8 cellular contexts compared by ENCODE assay signal in the genomic region with DNA sequence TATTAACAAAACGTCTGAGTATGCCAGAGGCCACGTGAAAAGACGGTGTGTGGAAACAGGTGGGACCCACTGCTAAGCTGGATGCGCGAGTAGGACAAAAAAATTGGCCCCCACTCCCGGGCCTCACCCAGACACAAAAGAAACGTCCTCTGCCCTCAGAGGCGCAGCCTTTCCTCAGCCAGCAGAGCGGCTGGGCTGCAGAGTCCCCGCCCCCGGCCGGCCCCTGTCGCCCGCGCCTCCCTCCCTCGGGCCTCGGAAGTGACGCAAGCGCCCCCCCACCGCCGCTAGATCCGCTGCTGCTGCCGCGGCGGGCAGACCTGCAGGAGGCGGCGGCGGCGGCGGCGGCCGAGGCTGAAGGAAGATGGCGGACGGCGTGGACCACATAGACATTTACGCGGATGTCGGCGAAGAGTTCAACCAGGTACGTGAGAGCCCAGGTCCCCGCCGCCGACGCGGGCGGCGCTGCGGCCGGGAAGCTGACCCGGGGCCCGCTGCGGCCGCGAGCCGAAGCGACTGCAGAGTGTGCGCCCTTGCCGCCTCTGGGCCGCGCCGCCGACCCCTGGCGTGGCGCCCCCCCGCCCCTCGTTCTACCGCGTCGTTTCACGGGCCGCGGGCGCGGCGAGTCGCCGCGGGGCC. TPM values are rescaled to one million over a fixed set of nuclear protein-coding genes. Genes with fewer than 3 reads are reported as not detected.
DNase-seq lines count a peak whose midpoint lies in the region; ATAC-seq and TF ChIP-seq lines count a peak whose summit lies in the region.

A gene with protein sequence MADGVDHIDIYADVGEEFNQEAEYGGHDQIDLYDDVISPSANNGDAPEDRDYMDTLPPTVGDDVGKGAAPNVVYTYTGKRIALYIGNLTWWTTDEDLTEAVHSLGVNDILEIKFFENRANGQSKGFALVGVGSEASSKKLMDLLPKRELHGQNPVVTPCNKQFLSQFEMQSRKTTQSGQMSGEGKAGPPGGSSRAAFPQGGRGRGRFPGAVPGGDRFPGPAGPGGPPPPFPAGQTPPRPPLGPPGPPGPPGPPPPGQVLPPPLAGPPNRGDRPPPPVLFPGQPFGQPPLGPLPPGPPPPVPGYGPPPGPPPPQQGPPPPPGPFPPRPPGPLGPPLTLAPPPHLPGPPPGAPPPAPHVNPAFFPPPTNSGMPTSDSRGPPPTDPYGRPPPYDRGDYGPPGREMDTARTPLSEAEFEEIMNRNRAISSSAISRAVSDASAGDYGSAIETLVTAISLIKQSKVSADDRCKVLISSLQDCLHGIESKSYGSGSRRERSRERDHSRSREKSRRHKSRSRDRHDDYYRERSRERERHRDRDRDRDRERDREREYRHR (plus strand): TSS at position 284 of the 636 bp plus-strand sequence. CDS start 78 bp downstream, at position 362.

- TF ChIP-seq POLR2A in GM18505 (IDR thresholded peaks at IDR 0.05; ENCODE audit: borderline replicate concordance, extremely low read depth, insufficient read depth, insufficient read length): peak; percentile 86

- WGBS in psoas muscle, 3 donors: 0 to 2% (median 1%) methylated on average over 36 to 78 of the region's 78 CpGs
- WGBS in urinary bladder: under 1% methylated on average over 77 of the region's 78 CpGs

- no peaks in the 10 kb centered on the region for H3K27me3 ChIP-seq in psoas muscle (ENCODE audit: insufficient read depth in 3 of 3, low read length in 2 of 3)

- DNase-seq in NCI-H187 treated with DMSO at 0.1 percent for 48 hours (lab: John Stamatoyannopoulos, UW): peak; percentile 69
- peak; percentile 94 to 98 (median 95) for DNase-seq in T-helper 2 cell
- DNase-seq in left ventricle myocardium superior: peak; percentile 98
- DNase-seq in psoas muscle: peak; percentile 96 to 98

- no peak for TF ChIP-seq CTCF in psoas muscle (IDR thresholded peaks at IDR 0.05)

- peaks cover 33% of the 10 kb centered on the region for H3K4me1 ChIP-seq in psoas muscle
- H3K4me1 ChIP-seq in urinary bladder (ENCODE audit: insufficient read depth): peaks cover 1% of the 10 kb centered on the region

- intact Hi-C loops in left ventricle myocardium superior (cut with micrococcal nuclease) (no loop called here), psoas muscle (cut with DNase I) (no loop called here)

- H3K36me3 ChIP-seq in psoas muscle (ENCODE audit: insufficient read depth in 1 of 2, low read depth in 1 of 2) (no peaks in the 10 kb centered on the region), urinary bladder (ENCODE audit: insufficient read depth) (no peaks in the 10 kb centered on the region)

- no peaks in the 10 kb centered on the region for H3K9me3 ChIP-seq in psoas muscle

- H3K27ac ChIP-seq in angular gyrus (ENCODE audit: low read depth, low read length): peak within 1 kb of the TSS; percentile 82
- H3K27ac ChIP-seq in psoas muscle: peak within 1 kb of the TSS; percentile 93
- H3K27ac ChIP-seq in urinary bladder (ENCODE audit: low read depth): peak within 1 kb of the TSS; percentile 99

- peak; percentile 91 for ATAC-seq in GM18505 (IDR thresholded peaks at IDR 0.05; ENCODE audit: unreplicated experiment)
- ATAC-seq in HG02970 (IDR thresholded peaks at IDR 0.05; ENCODE audit: low FRiP score, unreplicated experiment): peak; percentile 91
- peak; percentile 100 for ATAC-seq in left ventricle myocardium superior
- ATAC-seq in psoas muscle: peak; percentile 99 to 100 (median 99)

- H3K4me3 ChIP-seq in psoas muscle (peak within 1 kb of the TSS; percentile 90), urinary bladder (ENCODE audit: low read depth, low read length) (peak within 1 kb of the TSS; percentile 97)

RNA-seq across cellular contexts. Expression of the gene that starts here (rescaled TPM):
- 30.9 TPM for total RNA-seq in left ventricle myocardium superior
- 10 to 100 TPM; 20.5 to 36.6 (median 24.9) TPM for total RNA-seq in psoas muscle
- 10 to 100 TPM; 13.0 to 31.6 (median 16.4) TPM for polyA plus RNA-seq in psoas muscle
- total RNA-seq in urinary bladder: 120 TPM
- polyA plus RNA-seq in urinary bladder: 18.5 TPM

Comparison
In these comparisons a context has a peak if more than half of its experiments do, and no peak if none do; other contexts are left out.
1. Peak in every context shown above with its lines: DNase-seq, ATAC-seq, H3K4me3 ChIP-seq and H3K27ac ChIP-seq.